ENCODE assay signal across 8 cellular contexts in genomic region chr2:85577386-85578242, GRCh38. TPM values are rescaled to one million over a fixed set of nuclear protein-coding genes. Genes with fewer than 3 reads are reported as not detected.
DNase-seq lines count a peak whose midpoint lies in the region; ATAC-seq and TF ChIP-seq lines count a peak whose summit lies in the region.

Gene VAMP8, plus strand, starts transcription at chr2:85577586. Its CDS starts 61 bp downstream, at chr2:85577647.

- H3K4me1 ChIP-seq in ES-I3 (ENCODE audit: insufficient read depth, low read length) (peaks cover 16% of the 10 kb centered on the region), foreskin keratinocyte (peaks cover 4% of the 10 kb centered on the region), urinary bladder (ENCODE audit: insufficient read depth) (peaks cover 2% of the 10 kb centered on the region)

- no peaks in the 10 kb centered on the region for H3K9me3 Mint-ChIP-seq in osteocyte (ENCODE audit: unreplicated experiment)

- peaks cover 48% of the 10 kb centered on the region for H3K4me1 Mint-ChIP-seq in osteocyte (ENCODE audit: unreplicated experiment)

- H3K36me3 ChIP-seq in ES-I3 (ENCODE audit: insufficient read depth, low read length) (peaks cover 7% of the 10 kb centered on the region; the same call in 1 of the 2 replicates), urinary bladder (ENCODE audit: insufficient read depth) (no peaks in the 10 kb centered on the region)

- peak within 1 kb of the TSS; percentile 40 for H3K4me3 ChIP-seq in urinary bladder (ENCODE audit: low read depth, low read length)

- 34% methylated on average over 19 of the region's 19 CpGs for WGBS in urinary bladder

- no peaks in the 10 kb centered on the region for H3K9me3 ChIP-seq in ES-I3 (ENCODE audit: control insufficient read depth, insufficient read depth, low read length)

- H3K27me3 ChIP-seq in foreskin keratinocyte, result no peaks in the 10 kb centered on the region

- peaks cover 6% of the 10 kb centered on the region for H3K27me3 Mint-ChIP-seq in osteocyte (ENCODE audit: unreplicated experiment)

- H3K36me3 Mint-ChIP-seq in osteocyte (ENCODE audit: unreplicated experiment), result no peaks in the 10 kb centered on the region

- ATAC-seq in GM21786 (IDR thresholded peaks at IDR 0.05; ENCODE audit: unreplicated experiment) (peak; percentile 75), foreskin keratinocyte (peak; percentile 89)

- H3K4me3 Mint-ChIP-seq in osteocyte (ENCODE audit: unreplicated experiment), result peak within 1 kb of the TSS; percentile 27

- DNase-seq in NCI-H510A (lab: John Stamatoyannopoulos, UW) (peak; percentile 69), activated T-cell treated with anti-CD3 and anti-CD28 coated beads for 1 hour (ENCODE audit: low read depth) (peak; percentile 52), foreskin keratinocyte (peak in 1 of 2 donors; percentile 60), osteocyte (ENCODE audit: extremely low spot score, unreplicated experiment) (no peak), inferior parietal cortex (ENCODE audit: extremely low spot score) (no peak)

- H3K9ac ChIP-seq in ES-I3 (ENCODE audit: low read depth, low read length), result peak within 1 kb of the TSS; percentile 54

- H3K27ac Mint-ChIP-seq in osteocyte (ENCODE audit: unreplicated experiment), result peak within 1 kb of the TSS; percentile 84

- H3K27ac ChIP-seq in foreskin keratinocyte, result peak within 1 kb of the TSS; percentile 53
- peak within 1 kb of the TSS; percentile 96 for H3K27ac ChIP-seq in urinary bladder (ENCODE audit: low read depth)

- no peak for TF ChIP-seq CTCF in foreskin keratinocyte (conservative IDR thresholded peaks at IDR 0.05)
- TF ChIP-seq CTCF in osteocyte (IDR thresholded peaks at IDR 0.05), result no peak

RNA-seq across cellular contexts. Expression of gene VAMP8, which starts in this region (rescaled TPM):
- 93.1 and 116 TPM in 2 replicates for total RNA-seq in foreskin keratinocyte
- polyA plus RNA-seq in foreskin keratinocyte, result 286 and 294 TPM in 2 replicates
- 3.1 and 3.8 TPM in 2 replicates for total RNA-seq in osteocyte
- total RNA-seq in urinary bladder, result 14.8 TPM
- 89.9 TPM for polyA plus RNA-seq in urinary bladder

Comparison
In these comparisons a context has a peak if more than half of its experiments do, and no peak if none do; other contexts are left out.
1. DNase-seq: peak in NCI-H510A (single experiment) and activated T-cell treated with anti-CD3 and anti-CD28 coated beads for 1 hour (single experiment); none in osteocyte (single experiment) and inferior parietal cortex (single experiment).